8 cellular contexts compared by ENCODE assay signal in genomic region chr14:81534510-81535074, GRCh38. TPM values are rescaled to one million over a fixed set of nuclear protein-coding genes. Genes with fewer than 3 reads are reported as not detected.
DNase-seq lines count a peak whose midpoint lies in the region; ATAC-seq, FAIRE-seq and TF ChIP-seq lines count a peak whose summit lies in the region.

No MANE protein-coding gene starts in this region.

- TF ChIP-seq CTCF in A673 (conservative IDR thresholded peaks at IDR 0.05; ENCODE audit: low read depth, low read length): no peak

- peak overlapping the region; percentile 89 for H3K4me3 Mint-ChIP-seq in activated T-helper 17 cell treated with anti-CD3 and anti-CD28 coated beads, Interleukin-2, amount 50 U/mL, for 72 hours

- H3K9me3 ChIP-seq in A673 (ENCODE audit: low read depth, low read length, poor library complexity, severe bottlenecking): no peaks in the 10 kb centered on the region
- no peaks in the 10 kb centered on the region for H3K9me3 ChIP-seq in mucosa of rectum (ENCODE audit: control insufficient read depth in 2 of 2, low read length in 2 of 2)

- POLR2A ChIA-PET in A673 (lab: Charles Lee; ENCODE audit: low non-redundant PET): no interaction called here

- H3K36me3 ChIP-seq in A673 (ENCODE audit: insufficient read depth, low read length, poor library complexity, severe bottlenecking) (no peaks in the 10 kb centered on the region), mucosa of rectum (ENCODE audit: control insufficient read depth in 2 of 2, insufficient read depth in 2 of 2, low read length in 2 of 2) (peaks cover 0 to 3% of the 10 kb centered on the region in 2 donors)

- CTCF ChIA-PET in A673 (lab: Charles Lee): no interaction called here

- no peak for DNase-seq in A673 (ENCODE audit: low spot score)
- DNase-seq in GM18507 (ENCODE audit: extremely low spot score, insufficient read length, low read depth): no peak
- no peak for DNase-seq in AML-193 (lab: John Stamatoyannopoulos, UW)
- no peak for DNase-seq in NCI-H2171 treated with DMSO at 0.1 percent for 48 hours (lab: John Stamatoyannopoulos, UW)

- BruUV-seq in A673 (replicated peaks; lab: Mats Ljungman, UMichigan): no TSS peak

- intact Hi-C loops in A673 (cut with micrococcal nuclease; ENCODE audit: unreplicated experiment): no loop called here

- no peak for ATAC-seq in activated T-helper 17 cell treated with anti-CD3 and anti-CD28 coated beads, Interleukin-2, amount 50 U/mL, for 72 hours (replicated peaks)
- ATAC-seq in HG02970 (IDR thresholded peaks at IDR 0.05; ENCODE audit: low FRiP score, unreplicated experiment) (no peak), HG03039 (IDR thresholded peaks at IDR 0.05; ENCODE audit: unreplicated experiment) (no peak)

- FAIRE-seq in GM18507 (lab: Jason Lieb, UNC): peak; percentile 29

- H3K36me3 Mint-ChIP-seq in activated T-helper 17 cell treated with anti-CD3 and anti-CD28 coated beads, Interleukin-2, amount 50 U/mL, for 72 hours (ENCODE audit: low read depth): peaks cover 26% of the 10 kb centered on the region

- H3K9ac ChIP-seq in mucosa of rectum (ENCODE audit: low read depth in 1 of 2, low read length in 2 of 2): peak overlapping the region in 1 of 2 donors; percentile 42

- H3K4me1 ChIP-seq in A673 (ENCODE audit: insufficient read depth, low read length, poor library complexity, severe bottlenecking): peaks cover 11% of the 10 kb centered on the region
- peaks cover 6 to 11% of the 10 kb centered on the region in 2 donors for H3K4me1 ChIP-seq in mucosa of rectum (ENCODE audit: control insufficient read depth in 2 of 2, insufficient read depth in 2 of 2, low read length in 2 of 2)

- H3K4me3 ChIP-seq in A673 (ENCODE audit: low read depth, low read length, poor library complexity, severe bottlenecking) (peak overlapping the region; percentile 95), mucosa of rectum (ENCODE audit: low read length in 2 of 2) (peak overlapping the region; percentile 41 to 63)

- H3K27ac Mint-ChIP-seq in activated T-helper 17 cell treated with anti-CD3 and anti-CD28 coated beads, Interleukin-2, amount 50 U/mL, for 72 hours: peak overlapping the region; percentile 3

- peaks cover 12% of the 10 kb centered on the region for H3K4me1 Mint-ChIP-seq in activated T-helper 17 cell treated with anti-CD3 and anti-CD28 coated beads, Interleukin-2, amount 50 U/mL, for 72 hours

- no peaks in the 10 kb centered on the region for H3K27me3 ChIP-seq in A673 (replicated peaks; ENCODE audit: insufficient read depth, low read depth, low read length, poor library complexity)
- no peaks in the 10 kb centered on the region for H3K27me3 ChIP-seq in mucosa of rectum (ENCODE audit: control insufficient read depth in 2 of 2, insufficient read depth in 2 of 2, low read length in 2 of 2)

- peaks cover 3% of the 10 kb centered on the region for H3K27me3 Mint-ChIP-seq in activated T-helper 17 cell treated with anti-CD3 and anti-CD28 coated beads, Interleukin-2, amount 50 U/mL, for 72 hours

- H3K27ac ChIP-seq in A673 (ENCODE audit: low read depth, low read length, poor library complexity, severe bottlenecking) (no peak overlapping the region), mucosa of rectum (ENCODE audit: low read depth in 2 of 2, low read length in 2 of 2) (peak overlapping the region; percentile 31 to 33)

- H3K9me3 Mint-ChIP-seq in activated T-helper 17 cell treated with anti-CD3 and anti-CD28 coated beads, Interleukin-2, amount 50 U/mL, for 72 hours: no peaks in the 10 kb centered on the region

RNA-seq across cellular contexts. Expression of gene SEL1L, which starts 0.9 kb away (rescaled TPM):
- total RNA-seq in A673 (2021): 52.5 and 56.6 TPM in 2 replicates
- total RNA-seq in activated T-helper 17 cell treated with anti-CD3 and anti-CD28 coated beads, Interleukin-2, amount 50 U/mL, for 72 hours: 10 to 100 TPM; 58.7 to 69.8 TPM
